In the genomic region with DNA sequence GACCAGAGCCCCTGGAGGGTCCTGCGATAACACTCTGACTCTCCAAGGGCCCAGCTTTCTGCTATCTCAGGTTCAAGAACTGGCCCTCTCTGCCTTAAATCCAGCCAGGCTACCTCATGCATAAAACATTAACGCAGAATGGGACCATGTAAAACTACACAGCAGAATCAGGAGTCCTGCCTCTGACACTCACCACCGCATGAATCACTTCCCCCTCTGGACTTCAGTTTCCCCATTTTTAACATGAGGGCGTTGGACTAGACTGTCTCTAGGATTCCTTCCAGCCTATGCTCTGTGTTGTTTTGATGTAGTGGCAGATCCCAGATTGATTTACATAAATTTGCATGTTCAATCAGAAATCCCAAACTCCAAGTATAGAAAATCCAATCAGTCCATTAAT, we compare ENCODE assay signal across 9 cellular contexts. TPM values are rescaled to one million over a fixed set of nuclear protein-coding genes. Genes with fewer than 3 reads are reported as not detected.
DNase-seq lines count a peak whose midpoint lies in the region; ATAC-seq and TF ChIP-seq lines count a peak whose summit lies in the region.
"Had no signal": no experiment of that assay in that cellular context is flagged by ENCODE, and none has a peak within 500 bp of the region (broad histone marks: within the 10 kb centered on the region; RNA-seq: fewer than 3 reads in every experiment).

No MANE protein-coding gene starts in this region.

- CTCF ChIA-PET in activated B cell treated with CpG ODN at 0.5 μM for 24 hours (lab: Charles Lee): interaction anchor here (4.9 kb wide), 1 partner anchor 14 kb away, joined by 19 read pairs; no protein-coding TSS in a partner anchor

- H3K27me3 ChIP-seq in skeletal muscle tissue (ENCODE audit: control insufficient read depth in 3 of 3, insufficient read depth in 3 of 3, low read length in 3 of 3): no peaks in the 10 kb centered on the region

- TF ChIP-seq CTCF in activated B cell treated with CpG ODN at 0.5 μM for 24 hours (IDR thresholded peaks at IDR 0.05): no peak

- POLR2A ChIA-PET in activated B cell treated with CpG ODN at 0.5 μM for 24 hours (lab: Charles Lee): interaction anchor here (0.9 kb wide), 1 partner anchor 18 kb away, joined by 3 read pairs; a partner anchor contains a TSS

- H3K27me3 Mint-ChIP-seq in activated B cell treated with CpG ODN at 0.5 μM for 24 hours: no peaks in the 10 kb centered on the region

- intact Hi-C loops in activated B cell treated with CpG ODN at 0.5 μM for 24 hours (cut with micrococcal nuclease) (loop anchor here (10.0 kb wide), 2 partner anchors 260 to 560 kb away; a partner anchor contains a TSS), left ventricle myocardium superior (cut with micrococcal nuclease) (no loop called here)

- peaks cover 46% of the 10 kb centered on the region for H3K4me1 Mint-ChIP-seq in activated B cell treated with CpG ODN at 0.5 μM for 24 hours

- in situ Hi-C loops in G401 (cut with HindIII; ENCODE audit: low sequenced_read_pairs): no loop called here

- H3K9me3 ChIP-seq in skeletal muscle tissue (ENCODE audit: control insufficient read depth in 3 of 3, low read length in 3 of 3): no peaks in the 10 kb centered on the region

- peaks cover 0 to 2% (median 0%) of the 10 kb centered on the region in 3 donors for H3K36me3 ChIP-seq in skeletal muscle tissue (ENCODE audit: control insufficient read depth in 3 of 3, insufficient read depth in 3 of 3, low read length in 3 of 3)

- peak overlapping the region; percentile 84 for H3K27ac ChIP-seq in skeletal muscle tissue (ENCODE audit: low read depth, low read length)

- DNase-seq in HCEC 1CT (peak; percentile 80), activated B cell treated with CpG ODN at 0.5 μM for 24 hours (no peak), left ventricle myocardium superior (no peak), NCI-H2227 treated with DMSO at 0.1 percent for 48 hours (lab: John Stamatoyannopoulos, UW) (no peak), G401 (ENCODE audit: low spot score) (no peak), NCI-H2107 (lab: John Stamatoyannopoulos, UW) (no peak)
- no peak for DNase-seq in activated CD4-positive, alpha-beta T cell treated with anti-CD3 and anti-CD28 coated beads for 4 hours
- DNase-seq: NCI-H1930 had no signal

- no peak overlapping the region for H3K27ac Mint-ChIP-seq in activated B cell treated with CpG ODN at 0.5 μM for 24 hours

- H3K4me3 ChIP-seq in skeletal muscle tissue (ENCODE audit: low read length in 3 of 3): peak overlapping the region; percentile 31 to 55 (median 45)

- H3K36me3 Mint-ChIP-seq in activated B cell treated with CpG ODN at 0.5 μM for 24 hours (ENCODE audit: low read depth): peaks cover 4% of the 10 kb centered on the region

- H3K4me3 Mint-ChIP-seq in activated B cell treated with CpG ODN at 0.5 μM for 24 hours: peak overlapping the region; percentile 0

- H3K9ac ChIP-seq in skeletal muscle tissue (ENCODE audit: low read depth in 1 of 3, low read length in 3 of 3): peak overlapping the region; percentile 27 to 61 (median 58)

- no peaks in the 10 kb centered on the region for H3K9me3 Mint-ChIP-seq in activated B cell treated with CpG ODN at 0.5 μM for 24 hours

- ATAC-seq in activated B cell treated with CpG ODN at 0.5 μM for 24 hours (ENCODE audit: low read depth) (no peak), left ventricle myocardium superior (peak; percentile 2)

- H3K4me1 ChIP-seq in skeletal muscle tissue (ENCODE audit: control insufficient read depth in 3 of 3, insufficient read depth in 3 of 3, low read length in 3 of 3): peaks cover 56 to 73% (median 58%) of the 10 kb centered on the region in 3 donors

RNA-seq across cellular contexts. Expression of a gene that starts 3.3 kb away (rescaled TPM):
- 7.2 and 9.1 TPM in 2 replicates for total RNA-seq in activated B cell treated with CpG ODN at 0.5 μM for 24 hours
- total RNA-seq in left ventricle myocardium superior: 32.3 TPM
- total RNA-seq in skeletal muscle tissue: 19.3 TPM
- total RNA-seq in G401 (2014; rRNA removed; shearing (Covaris generic)): 11.4 and 17.0 TPM in 2 replicates

RNA-seq across cellular contexts. Expression of a gene that starts 18.0 kb away (rescaled TPM):
- total RNA-seq in activated B cell treated with CpG ODN at 0.5 μM for 24 hours (10.4 and 12.0 TPM in 2 replicates), left ventricle myocardium superior (2.7 TPM), skeletal muscle tissue (6.8 TPM)
- total RNA-seq in G401 (2014; rRNA removed; shearing (Covaris generic)): 1.9 and 2.8 TPM in 2 replicates
